ENCODE assay signal across 23 cellular contexts in genomic region chr2:9375857-9376428, GRCh38. TPM values are rescaled to one million over a fixed set of nuclear protein-coding genes. Genes with fewer than 3 reads are reported as not detected.
A peak's percentile ranks its signal among the peaks of the same experiment; 100 is the strongest.
DNase-seq lines count a peak whose midpoint lies in the region; ATAC-seq and TF ChIP-seq lines count a peak whose summit lies in the region.
"Had no signal": no experiment of that assay in that cellular context is flagged by ENCODE, and none has a peak within 500 bp of the region (broad histone marks: within the 10 kb centered on the region; RNA-seq: fewer than 3 reads in every experiment).

No MANE protein-coding gene starts in this region.

- H2AFZ ChIP-seq in OCI-LY7 (ENCODE audit: low read length): no peak overlapping the region

- H3K9me3 ChIP-seq in OCI-LY7 (ENCODE audit: low read length): no peaks in the 10 kb centered on the region
- H3K9me3 ChIP-seq: A549, ascending aorta, heart left ventricle, Peyer's patch, right atrium auricular region, SJSA1 had no signal

- in situ Hi-C loops in GM13977 (cut with MboI; ENCODE audit: low pct_unique_long_range_greater_than_20kb, low sequenced_read_pairs, unreplicated experiment): no loop called here

- no peaks in the 10 kb centered on the region for H3K27me3 ChIP-seq in GM06990 (replicated peaks; ENCODE audit: control insufficient read depth, insufficient read depth, low read length)
- H3K27me3 ChIP-seq: ascending aorta, heart left ventricle, Peyer's patch, right atrium auricular region, SJSA1 had no signal

- peaks cover 7% of the 10 kb centered on the region for H3K27me3 Mint-ChIP-seq in endothelial cell (ENCODE audit: unreplicated experiment)

- H3K4me3 ChIP-seq in GM06990 (replicated peaks; ENCODE audit: low read depth, low read length) (no peak overlapping the region), OCI-LY7 (ENCODE audit: low read depth, low read length, poor library complexity, severe bottlenecking) (no peak overlapping the region)
- H3K4me3 ChIP-seq: A549, ascending aorta, heart left ventricle, Peyer's patch, right atrium auricular region, SJSA1 had no signal

- H3K4me1 ChIP-seq in OCI-LY7 (ENCODE audit: insufficient read depth, low read length, poor library complexity, severe bottlenecking): peaks cover 46% of the 10 kb centered on the region

- ATAC-seq in GM19452 (IDR thresholded peaks at IDR 0.05; ENCODE audit: unreplicated experiment): no peak
- no peak for ATAC-seq in GM21367 (IDR thresholded peaks at IDR 0.05; ENCODE audit: unreplicated experiment)
- ATAC-seq: A549; activated naive CD4-positive, alpha-beta T cell treated with anti-CD3 and anti-CD28 coated beads, Interleukin-2, amount 50 U/mL, for 72 hours; heart left ventricle had no signal

- TF ChIP-seq CTCF in GM06990 (IDR thresholded peaks at IDR 0.05; ENCODE audit: insufficient read depth, low read length, poor library complexity, severe bottlenecking) (peak; percentile 50), GM13977 (IDR thresholded peaks at IDR 0.05; ENCODE audit: extremely low read depth, insufficient read depth, missing control alignments) (peak; percentile 21), OCI-LY7 (conservative IDR thresholded peaks at IDR 0.05; ENCODE audit: low read length) (peak; percentile 79), endothelial cell (IDR thresholded peaks at IDR 0.05; ENCODE audit: unreplicated experiment) (no peak)

- no peaks in the 10 kb centered on the region for H4K20me1 ChIP-seq in OCI-LY7 (ENCODE audit: insufficient read depth, low read length)

- no TSS peak for BruUV-seq in OCI-LY7 (replicated peaks; lab: Mats Ljungman, UMichigan)

- intact Hi-C loops in OCI-LY7 (cut with micrococcal nuclease; ENCODE audit: unreplicated experiment): no loop called here

- CTCF ChIA-PET in OCI-LY7 (lab: Charles Lee; ENCODE audit: unreplicated experiment): interaction anchor here (1.0 to 1.1 kb wide), 2 partner anchors 25 to 237 kb away, joined by 3 read pairs; no protein-coding TSS in a partner anchor

- no peaks in the 10 kb centered on the region for H3K9me2 ChIP-seq in OCI-LY7 (ENCODE audit: insufficient read depth, low read length)

- no peak overlapping the region for H3K4me2 ChIP-seq in OCI-LY7 (ENCODE audit: low read length)
- H3K4me2 ChIP-seq: A549 had no signal

- no peak overlapping the region for H3K27ac ChIP-seq in OCI-LY7 (ENCODE audit: low read depth, low read length, poor library complexity, severe bottlenecking)
- H3K27ac ChIP-seq: A549, epithelial cell of prostate, Peyer's patch, SJSA1 had no signal

- POLR2A ChIA-PET in OCI-LY7 (lab: Charles Lee): interaction anchor here (0.7 to 1.1 kb wide), 2 partner anchors 9 to 114 kb away, joined by 3 read pairs; no protein-coding TSS in a partner anchor

- H3K4me3 Mint-ChIP-seq in endothelial cell (ENCODE audit: unreplicated experiment): no peak overlapping the region
- H3K4me3 Mint-ChIP-seq: naive B cell had no signal

- no peaks in the 10 kb centered on the region for H3K9me3 Mint-ChIP-seq in endothelial cell (ENCODE audit: unreplicated experiment)
- H3K9me3 Mint-ChIP-seq: activated naive CD4-positive, alpha-beta T cell treated with anti-CD3 and anti-CD28 coated beads, Interleukin-2, amount 50 U/mL, for 72 hours had no signal

- peaks cover 40% of the 10 kb centered on the region for H3K4me1 Mint-ChIP-seq in endothelial cell (ENCODE audit: unreplicated experiment)

- no peaks in the 10 kb centered on the region for H3K79me2 ChIP-seq in OCI-LY7 (ENCODE audit: insufficient read depth, low read depth, low read length)

- DNase-seq in GM06990 (ENCODE audit: extremely low read depth, insufficient read length) (no peak), GM13977 (ENCODE audit: low spot score) (no peak), OCI-LY7 (ENCODE audit: low spot score) (peak; percentile 61), endothelial cell (ENCODE audit: low spot score) (no peak), DMS53 (lab: John Stamatoyannopoulos, UW) (no peak), pons (ENCODE audit: low spot score) (no peak)
- DNase-seq: activated CD4-positive, alpha-beta T cell treated with anti-CD3 and anti-CD28 coated beads, Interleukin-2, amount 50 U/mL, for 1 hour; central memory CD4-positive, alpha-beta T cell; heart left ventricle; naive B cell; NCI-H1048; NCI-H2081; NCI-H345; T-helper 2 cell had no signal

- peak overlapping the region; percentile 19 for H3K27ac Mint-ChIP-seq in endothelial cell (ENCODE audit: unreplicated experiment)
- H3K27ac Mint-ChIP-seq: activated naive CD4-positive, alpha-beta T cell treated with anti-CD3 and anti-CD28 coated beads, Interleukin-2, amount 50 U/mL, for 72 hours had no signal

- peaks cover 46% of the 10 kb centered on the region for H3K36me3 Mint-ChIP-seq in endothelial cell (ENCODE audit: low read depth, unreplicated experiment)
- H3K36me3 Mint-ChIP-seq: activated naive CD4-positive, alpha-beta T cell treated with anti-CD3 and anti-CD28 coated beads, Interleukin-2, amount 50 U/mL, for 72 hours; naive B cell had no signal

- H3K36me3 ChIP-seq in GM06990 (ENCODE audit: control insufficient read depth, insufficient read depth, low read length) (no peaks in the 10 kb centered on the region), OCI-LY7 (ENCODE audit: insufficient read depth, low read length) (no peaks in the 10 kb centered on the region)

RNA-seq across cellular contexts. Expression of gene ITGB1BP1, which starts 47.4 kb away (rescaled TPM):
- 51.9 and 54.0 TPM in 2 replicates for total RNA-seq in OCI-LY7 (2014; rRNA removed; shearing (Covaris generic))
- total RNA-seq in OCI-LY7 (2022) (102 and 105 TPM in 2 replicates), endothelial cell (ENCODE audit: unreplicated experiment) (97.3 TPM)

RNA-seq across cellular contexts. Expression of gene CPSF3, which starts 47.5 kb away (rescaled TPM):
- 52.0 and 54.5 TPM in 2 replicates for total RNA-seq in OCI-LY7 (2014; rRNA removed; shearing (Covaris generic))
- total RNA-seq in OCI-LY7 (2022): 88.3 and 95.2 TPM in 2 replicates
- total RNA-seq in endothelial cell (ENCODE audit: unreplicated experiment): 55.2 TPM
